Comparison of ENCODE assay signal across 11 cellular contexts in genomic region chr13:49977992-49978391, GRCh38. TPM values are rescaled to one million over a fixed set of nuclear protein-coding genes. Genes with fewer than 3 reads are reported as not detected.
"Had no signal": no experiment of that assay in that cellular context is flagged by ENCODE, and none has a peak within 500 bp of the region (broad histone marks: within the 10 kb centered on the region; RNA-seq: fewer than 3 reads in every experiment).

No MANE protein-coding gene starts in this region.

- H3K79me2 ChIP-seq: hepatocyte had no signal

- H3K4me2 ChIP-seq: hepatocyte had no signal

- H3K9me3 ChIP-seq: adrenal gland, uterus had no signal

- ATAC-seq: activated CD4-positive, alpha-beta T cell treated with anti-CD3 and anti-CD28 coated beads for 36 hours; activated CD8-positive, alpha-beta T cell treated with anti-CD3 and anti-CD28 coated beads, Interleukin-2, amount 10 ng/mL, durations not matched to agents 7 days and 5 days; effector memory CD8-positive, alpha-beta T cell had no signal

- H2AFZ ChIP-seq: hepatocyte had no signal

- DNase-seq: activated CD4-positive, alpha-beta T cell treated with anti-CD3 and anti-CD28 coated beads for 36 hours; activated CD8-positive, alpha-beta T cell treated with anti-CD3 and anti-CD28 coated beads, Interleukin-2, amount 10 ng/mL, durations not matched to agents 7 days and 5 days; activated naive CD4-positive, alpha-beta T cell treated with anti-CD3 and anti-CD28 coated beads, Interleukin-2, amount 50 U/mL, for 16 hours; adrenal gland; central memory CD4-positive, alpha-beta T cell; effector memory CD8-positive, alpha-beta T cell; nephron progenitor cell; stimulated activated CD4-positive, alpha-beta T cell treated with anti-CD3 and anti-CD28 coated beads, Interleukin-4, amount 100 ng/mL, for 4 hours; uterus had no signal

- H3K36me3 ChIP-seq: adrenal gland, uterus had no signal

- H3K27ac ChIP-seq: adrenal gland, hepatocyte, uterus had no signal

- H3K4me3 ChIP-seq: adrenal gland, hepatocyte, uterus had no signal

- H3K27me3 ChIP-seq: adrenal gland, hepatocyte, uterus had no signal

- H3K4me1 ChIP-seq: adrenal gland, uterus had no signal

RNA-seq across cellular contexts. Expression of gene KCNRG, which starts 37.3 kb away (rescaled TPM):
- total RNA-seq: kidney epithelial cell had no signal
